Comparison of ENCODE assay signal across 28 cellular contexts in genomic region chr18:35352778-35353177, GRCh38.
"Had no signal": no experiment of that assay in that cellular context is flagged by ENCODE, and none has a peak within 500 bp of the region (broad histone marks: within the 10 kb centered on the region; RNA-seq: fewer than 3 reads in every experiment).

No MANE protein-coding gene starts in this region.

- DNase-seq: dermis blood vessel endothelial cell; dorsolateral prefrontal cortex; effector CD4-positive, alpha-beta T cell; effector memory CD4-positive, alpha-beta T cell; erythroblast; esophagus squamous epithelium; foreskin fibroblast; foreskin melanocyte; gastrocnemius medialis; glutamatergic neuron; head of caudate nucleus; heart right ventricle; hippocampal formation; left cardiac atrium; left lung; left ventricle myocardium superior; lower lobe of right lung; mesenchymal stem cell; mucosa of descending colon; naive B cell had no signal

- FAIRE-seq: colon, endometrium, islet of Langerhans, keratinocyte had no signal

- H3K4me1 Mint-ChIP-seq: mesothelial cell of epicardium had no signal

- H3K36me3 ChIP-seq: esophagus squamous epithelium, gastrocnemius medialis, heart right ventricle, left lung, lower lobe of right lung had no signal

- H3K27me3 ChIP-seq: dorsolateral prefrontal cortex, esophagus squamous epithelium, gastrocnemius medialis, heart right ventricle, left lung had no signal

- H3K4me3 Mint-ChIP-seq: mesothelial cell of epicardium, naive B cell had no signal

- H3K27ac Mint-ChIP-seq: mesothelial cell of epicardium, naive B cell had no signal

- H3K4me3 ChIP-seq: coronary artery, dorsolateral prefrontal cortex, esophagus squamous epithelium, gastrocnemius medialis, heart right ventricle, left lung, lower lobe of right lung, mucosa of descending colon had no signal

- H3K27ac ChIP-seq: coronary artery, dorsolateral prefrontal cortex, epithelial cell of prostate, esophagus squamous epithelium, gastrocnemius medialis, heart right ventricle, left lung, lower lobe of right lung had no signal

- H3K4me1 ChIP-seq: esophagus squamous epithelium, lower lobe of right lung had no signal

- ATAC-seq: esophagus mucosa, gastrocnemius medialis, heart right ventricle, left cardiac atrium, left lung, left ventricle myocardium superior, lower lobe of right lung, mucosa of descending colon had no signal

- H3K9me3 ChIP-seq: gastrocnemius medialis had no signal
